In the genomic region with DNA sequence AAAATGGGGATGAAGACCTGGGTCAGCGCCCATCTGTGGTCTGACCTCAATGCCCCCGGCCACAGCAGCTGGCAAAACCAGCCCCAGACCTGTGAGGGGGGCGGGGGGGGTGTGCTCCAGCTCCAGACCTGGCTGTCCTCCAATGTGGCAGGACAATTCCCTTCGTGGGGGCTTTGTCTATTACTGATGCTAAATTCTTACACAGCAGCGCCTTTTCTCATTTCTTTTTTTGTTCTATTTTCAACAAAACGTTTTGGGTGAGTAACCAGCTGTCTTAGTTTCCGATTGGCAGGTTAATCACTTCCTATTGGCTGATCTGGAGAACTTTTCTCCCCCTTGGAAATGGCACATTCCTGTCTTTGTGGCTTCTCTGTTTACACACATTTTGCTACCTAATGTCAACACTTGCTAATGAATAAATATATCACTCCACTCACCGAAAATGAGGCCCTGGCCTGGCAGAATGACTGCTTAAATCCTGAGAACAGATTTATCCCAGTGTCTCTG, we compare ENCODE assay signal across 8 cellular contexts. TPM values are rescaled to one million over a fixed set of nuclear protein-coding genes. Genes with fewer than 3 reads are reported as not detected.
DNase-seq lines count a peak whose midpoint lies in the region; ATAC-seq and TF ChIP-seq lines count a peak whose summit lies in the region.

No MANE protein-coding gene starts in this region.

- H3K27ac ChIP-seq in prostate gland, result peak overlapping the region; percentile 91 to 98

- H3K27ac Mint-ChIP-seq in effector memory CD8-positive, alpha-beta T cell, result peak overlapping the region; percentile 22 to 99

- DNase-seq in GM12865 (ENCODE audit: low read depth) (no peak), NCI-H69 (lab: John Stamatoyannopoulos, UW) (peak; percentile 94), prostate gland (ENCODE audit: low spot score) (no peak), HUDEP-2 (lab: John Stamatoyannopoulos, UW; ENCODE audit: unreplicated experiment in 76 of 76) (no peak), mucosa of gallbladder (ENCODE audit: low spot score) (no peak)
- DNase-seq in effector memory CD8-positive, alpha-beta T cell, result no peak

- TF ChIP-seq CTCF in GM12865 (IDR thresholded peaks at IDR 0.05; ENCODE audit: insufficient read depth, low read depth, low read length, missing control alignments) (no peak), prostate gland (IDR thresholded peaks at IDR 0.05) (no peak)

- no peak for TF ChIP-seq POLR2A in prostate gland (IDR thresholded peaks at IDR 0.05)

- intact Hi-C loops in prostate gland (cut with DNase I), result loop anchor here (5.0 kb wide), 2 partner anchors 119 to 164 kb away; no protein-coding TSS in a partner anchor

- H3K27me3 Mint-ChIP-seq in effector memory CD8-positive, alpha-beta T cell, result no peaks in the 10 kb centered on the region

- H3K9me3 Mint-ChIP-seq in effector memory CD8-positive, alpha-beta T cell, result no peaks in the 10 kb centered on the region

- H3K36me3 ChIP-seq in prostate gland, result no peaks in the 10 kb centered on the region

- no peaks in the 10 kb centered on the region for H3K9me3 ChIP-seq in prostate gland

- no peak for ATAC-seq in effector memory CD8-positive, alpha-beta T cell (replicated peaks)
- no peak for ATAC-seq in HG02938 (IDR thresholded peaks at IDR 0.05; ENCODE audit: unreplicated experiment)
- ATAC-seq in HG03095 (IDR thresholded peaks at IDR 0.05; ENCODE audit: unreplicated experiment), result no peak

- H3K4me3 Mint-ChIP-seq in effector memory CD8-positive, alpha-beta T cell, result peak overlapping the region; percentile 94 to 98

- peaks cover 37% of the 10 kb centered on the region for H3K4me1 ChIP-seq in prostate gland (replicated peaks)

- H3K4me3 ChIP-seq in GM12865 (ENCODE audit: low read depth, low read length) (peak overlapping the region; percentile 80), prostate gland (peak overlapping the region in 1 of 2 donors; percentile 93)

- no peaks in the 10 kb centered on the region for H3K27me3 ChIP-seq in prostate gland (replicated peaks; ENCODE audit: insufficient read depth)

- H3K4me1 Mint-ChIP-seq in effector memory CD8-positive, alpha-beta T cell (ENCODE audit: low read depth in 2 of 2), result peaks cover 66% of the 10 kb centered on the region in 2 donors

- H3K36me3 Mint-ChIP-seq in effector memory CD8-positive, alpha-beta T cell (ENCODE audit: insufficient read depth), result peaks cover 98% of the 10 kb centered on the region

- 9% methylated on average over 8 of the region's 8 CpGs for WGBS in prostate gland

RNA-seq across cellular contexts. Expression of gene SMAD7, which starts 4.4 kb away (rescaled TPM):
- total RNA-seq in prostate gland, result 10 to 100 TPM; 29.3 to 31.0 TPM
- 20.0 TPM for total RNA-seq in mucosa of gallbladder
